Comparison of ENCODE assay signal across 8 cellular contexts in genomic region chr9:107638922-107639321, GRCh38.
DNase-seq lines count a peak whose midpoint lies in the region; ATAC-seq and TF ChIP-seq lines count a peak whose summit lies in the region.

No MANE protein-coding gene starts in this region.

- H3K27me3 Mint-ChIP-seq in neural progenitor cell (ENCODE audit: insufficient read depth, low read depth): peaks cover 20% of the 10 kb centered on the region

- H3K9me3 ChIP-seq in neural progenitor cell (ENCODE audit: low read depth): no peaks in the 10 kb centered on the region

- peaks cover 42% of the 10 kb centered on the region for H3K27me3 ChIP-seq in neural progenitor cell

- no peak overlapping the region for H3K27ac ChIP-seq in neural progenitor cell

- peak; percentile 69 for DNase-seq in CD1c-positive myeloid dendritic cell (ENCODE audit: extremely low spot score)
- DNase-seq in NCI-H524 (lab: John Stamatoyannopoulos, UW): peak; percentile 82 to 93
- DNase-seq in erythroblast (lab: John Stamatoyannopoulos, UW): peak; percentile 2 to 4
- DNase-seq in neural progenitor cell (ENCODE audit: low spot score): peak; percentile 18
- DNase-seq in stimulated activated CD4-positive, alpha-beta T cell treated with anti-CD3 and anti-CD28 coated beads, Interleukin-12 subunit alpha, Interleukin-12 subunit beta, amount 100 ng/mL, for 4 hours: no peak

- ATAC-seq in HG02885 (IDR thresholded peaks at IDR 0.05; ENCODE audit: poor library complexity, unreplicated experiment) (no peak), GM21447 (IDR thresholded peaks at IDR 0.05; ENCODE audit: unreplicated experiment) (no peak), GM18861 (IDR thresholded peaks at IDR 0.05; ENCODE audit: unreplicated experiment) (no peak)

- H3K4me1 Mint-ChIP-seq in neural progenitor cell: peaks cover 31% of the 10 kb centered on the region

- TF ChIP-seq POLR2A in erythroblast (IDR thresholded peaks at IDR 0.05; ENCODE audit: low read length): no peak

- H3K36me3 ChIP-seq in neural progenitor cell: no peaks in the 10 kb centered on the region

- no peak for TF ChIP-seq CTCF in neural progenitor cell (IDR thresholded peaks at IDR 0.05)

- H3K4me3 Mint-ChIP-seq in neural progenitor cell: peak overlapping the region; percentile 81

- no peaks in the 10 kb centered on the region for H3K79me2 ChIP-seq in neural progenitor cell (ENCODE audit: low read depth)

- H3K27ac Mint-ChIP-seq in neural progenitor cell: no peak overlapping the region

- H3K4me1 ChIP-seq in neural progenitor cell: peaks cover 6% of the 10 kb centered on the region

- H3F3A ChIP-seq in neural progenitor cell (ENCODE audit: low read depth): peaks cover 6% of the 10 kb centered on the region

- no peaks in the 10 kb centered on the region for H4K20me1 ChIP-seq in neural progenitor cell (ENCODE audit: low read depth)

- H3K9me3 Mint-ChIP-seq in neural progenitor cell: no peaks in the 10 kb centered on the region

- no peak overlapping the region for H3K4me3 ChIP-seq in neural progenitor cell

- H3K4me2 ChIP-seq in neural progenitor cell: peak overlapping the region; percentile 69

- H3K36me3 Mint-ChIP-seq in neural progenitor cell: no peaks in the 10 kb centered on the region

- no peak overlapping the region for H3K9ac ChIP-seq in neural progenitor cell

- no peak overlapping the region for H2AFZ ChIP-seq in neural progenitor cell (replicated peaks)
